31 cellular contexts compared by ENCODE assay signal in genomic region chr1:207431508-207431907, GRCh38. TPM values are rescaled to one million over a fixed set of nuclear protein-coding genes. Genes with fewer than 3 reads are reported as not detected.
A peak's percentile ranks its signal among the peaks of the same experiment; 100 is the strongest.
DNase-seq lines count a peak whose midpoint lies in the region; ATAC-seq and TF ChIP-seq lines count a peak whose summit lies in the region.
"Had no signal": no experiment of that assay in that cellular context is flagged by ENCODE, and none has a peak within 500 bp of the region (broad histone marks: within the 10 kb centered on the region; RNA-seq: fewer than 3 reads in every experiment).

No MANE protein-coding gene starts in this region.

- peak overlapping the region; percentile 44 for H3K4me2 ChIP-seq in DOHH2 (ENCODE audit: low read length)
- peak overlapping the region; percentile 71 for H3K4me2 ChIP-seq in OCI-LY7 (ENCODE audit: low read length)
- H3K4me2 ChIP-seq: A549, GM23338 had no signal

- peaks cover 43% of the 10 kb centered on the region for H3K4me1 ChIP-seq in DOHH2 (ENCODE audit: control insufficient read depth, low read length)
- H3K4me1 ChIP-seq in OCI-LY7 (ENCODE audit: insufficient read depth, low read length, poor library complexity, severe bottlenecking) = peaks cover 42% of the 10 kb centered on the region
- H3K4me1 ChIP-seq in spleen = peaks cover 0 to 73% (median 17%) of the 10 kb centered on the region in 6 donors
- H3K4me1 ChIP-seq in CD4-positive, alpha-beta memory T cell (ENCODE audit: insufficient read depth, low read length) = no peaks in the 10 kb centered on the region
- H3K4me1 ChIP-seq: A549, SJSA1 had no signal

- peaks cover 0 to 2% (median 0%) of the 10 kb centered on the region in 8 donors for H3K9me3 Mint-ChIP-seq in CD4-positive, alpha-beta memory T cell
- H3K9me3 Mint-ChIP-seq: CD14-positive monocyte, T-cell had no signal

- H2AFZ ChIP-seq in OCI-LY7 (ENCODE audit: low read length) = no peak overlapping the region
- H2AFZ ChIP-seq: GM23338 had no signal

- H3K4me3 Mint-ChIP-seq in CD4-positive, alpha-beta memory T cell = no peak overlapping the region
- H3K4me3 Mint-ChIP-seq: CD14-positive monocyte, GM23338, H9, T-cell had no signal

- H3K9me3 ChIP-seq in DOHH2 (ENCODE audit: control insufficient read depth, insufficient read depth, low read length) = no peaks in the 10 kb centered on the region
- H3K9me3 ChIP-seq in OCI-LY7 (ENCODE audit: low read length) = peaks cover 22% of the 10 kb centered on the region; the same call in 1 of the 2 replicates
- no peaks in the 10 kb centered on the region for H3K9me3 ChIP-seq in spleen
- H3K9me3 ChIP-seq in CD4-positive, alpha-beta memory T cell (ENCODE audit: control insufficient read depth in 1 of 2, low read length in 2 of 2) = no peaks in the 10 kb centered on the region
- H3K9me3 ChIP-seq: A549, SJSA1 had no signal

- no peaks in the 10 kb centered on the region for H3K36me3 Mint-ChIP-seq in CD4-positive, alpha-beta memory T cell
- H3K36me3 Mint-ChIP-seq: CD14-positive monocyte, T-cell had no signal

- no peak overlapping the region for H3K27ac ChIP-seq in DOHH2 (ENCODE audit: low read depth, low read length)
- H3K27ac ChIP-seq in OCI-LY7 (ENCODE audit: low read depth, low read length, poor library complexity, severe bottlenecking) = peak overlapping the region; percentile 69
- H3K27ac ChIP-seq in spleen = peak overlapping the region in 5 of 8 donors; percentile 15 to 51 (median 42)
- H3K27ac ChIP-seq in CD4-positive, alpha-beta memory T cell (ENCODE audit: low read depth, low read length) = no peak overlapping the region
- H3K27ac ChIP-seq: A549, SJSA1 had no signal

- CTCF ChIA-PET in OCI-LY7 (lab: Charles Lee; ENCODE audit: unreplicated experiment) = interaction anchor here (0.5 kb wide), 1 partner anchor 740 kb away, joined by 3 read pairs; no protein-coding TSS in a partner anchor
- CTCF ChIA-PET in CD4-positive, alpha-beta memory T cell (lab: Charles Lee; ENCODE audit: partially characterized antibody) = no interaction called here

- H3K4me3 ChIP-seq in DOHH2 (ENCODE audit: low read length) (no peak overlapping the region; the same call in 1 of the 2 replicates), OCI-LY7 (ENCODE audit: low read depth, low read length, poor library complexity, severe bottlenecking) (peak overlapping the region; percentile 21), spleen (peak overlapping the region in 1 of 8 donors; percentile 12)
- H3K4me3 ChIP-seq in CD4-positive, alpha-beta memory T cell (ENCODE audit: low read length in 2 of 2) = no peak overlapping the region
- H3K4me3 ChIP-seq: A549, GM23338, K562, SJSA1 had no signal

- POLR2A ChIA-PET in OCI-LY7 (lab: Charles Lee) = interaction anchor here (0.7 to 1.6 kb wide), 7 partner anchors 8 to 382 kb away, joined by 3 to 8 read pairs (median 3); partner anchors contain the start of gene PFKFB2
- POLR2A ChIA-PET in CD4-positive, alpha-beta memory T cell (lab: Charles Lee; ENCODE audit: partially characterized antibody) = no interaction called here

- H3K36me3 ChIP-seq in DOHH2 (ENCODE audit: control insufficient read depth, low read length) (no peaks in the 10 kb centered on the region), OCI-LY7 (ENCODE audit: insufficient read depth, low read length) (no peaks in the 10 kb centered on the region; the same call in 1 of the 2 replicates), spleen (no peaks in the 10 kb centered on the region)
- H3K36me3 ChIP-seq in CD4-positive, alpha-beta memory T cell (ENCODE audit: insufficient read depth, low read length) = no peaks in the 10 kb centered on the region
- H3K36me3 ChIP-seq: SJSA1 had no signal

- no peak for TF ChIP-seq POLR2A in spleen (IDR thresholded peaks at IDR 0.05)

- H3K79me2 ChIP-seq in DOHH2 (ENCODE audit: control insufficient read depth, low read length) (no peaks in the 10 kb centered on the region), OCI-LY7 (ENCODE audit: insufficient read depth, low read depth, low read length) (no peaks in the 10 kb centered on the region)

- TF ChIP-seq CTCF in DOHH2 (IDR thresholded peaks at IDR 0.05; ENCODE audit: low read depth, low read length, poor library complexity, severe bottlenecking) (no peak), OCI-LY7 (conservative IDR thresholded peaks at IDR 0.05; ENCODE audit: low read length) (no peak), spleen (IDR thresholded peaks at IDR 0.05 in 8 of 11, conservative IDR thresholded peaks at IDR 0.05 in 3 of 11) (no peak)

- no peak overlapping the region for H3K27ac Mint-ChIP-seq in CD4-positive, alpha-beta memory T cell
- H3K27ac Mint-ChIP-seq: CD14-positive monocyte, GM23338, H9, T-cell had no signal

- WGBS in spleen, 5 donors = 60 to 89% (median 71%) methylated on average over 2 of the region's 2 CpGs

- intact Hi-C loops in OCI-LY7 (cut with micrococcal nuclease; ENCODE audit: unreplicated experiment) = loop anchor here (1.0 kb wide), 1 partner anchor 23 kb away; the partner anchor contains the start of gene CR2
- intact Hi-C loops in spleen (cut with DNase I; ENCODE audit: low total_unique reads) = no loop called here
- intact Hi-C loops in CD4-positive, alpha-beta memory T cell (cut with micrococcal nuclease) = no loop called here

- H4K20me1 ChIP-seq in DOHH2 (ENCODE audit: control insufficient read depth, insufficient read depth, low read depth, low read length) (no peaks in the 10 kb centered on the region), OCI-LY7 (ENCODE audit: insufficient read depth, low read length) (no peaks in the 10 kb centered on the region)

- no TSS peak for BruUV-seq in OCI-LY7 (replicated peaks; lab: Mats Ljungman, UMichigan)

- DNase-seq in OCI-LY7 (ENCODE audit: low spot score) (peak; percentile 81), spleen (no peak), COLO668 (lab: John Stamatoyannopoulos, UW; ENCODE audit: unreplicated experiment) (no peak), cortex of kidney (lab: John Stamatoyannopoulos, UW) (no peak)
- DNase-seq in CD4-positive, alpha-beta memory T cell = no peak
- DNase-seq: AML-193; DMS53; H9; MV-4-11; NCI-H1105 treated with DMSO at 0.1 percent for 48 hours; NCI-H146; NCI-H1930; NCI-H2107; NCI-H446 treated with DMSO at 0.1 percent for 48 hours; NCI-H526; NCI-H82; NK-92 treated with Interleukin-12 subunit alpha and Interleukin-12 subunit beta, amount 100 ng/mL, for 24 hours; Right ventricle myocardium superior; RPMI8226; T-cell had no signal

- H3K4me1 Mint-ChIP-seq in CD4-positive, alpha-beta memory T cell = no peaks in the 10 kb centered on the region
- H3K4me1 Mint-ChIP-seq: GM23338, H9 had no signal

- H3K27me3 Mint-ChIP-seq in CD4-positive, alpha-beta memory T cell = peaks cover 12 to 22% of the 10 kb centered on the region in 2 donors

- ATAC-seq in GM21447 (IDR thresholded peaks at IDR 0.05; ENCODE audit: unreplicated experiment) = peak; percentile 49
- ATAC-seq: A549, GM23338, HepG2, K562, T-cell had no signal

- peaks cover 5% of the 10 kb centered on the region; the same call in 1 of the 2 replicates for H3F3A ChIP-seq in DOHH2 (ENCODE audit: control insufficient read depth, insufficient read depth)

- H3K9me2 ChIP-seq in DOHH2 (replicated peaks; ENCODE audit: control insufficient read depth, low read length) (0 out of 2 replicates have a peak, but pooled peaks cover 2% of the 10 kb centered on the region), OCI-LY7 (ENCODE audit: insufficient read depth, low read length) (no peaks in the 10 kb centered on the region)

- no peaks in the 10 kb centered on the region for H3K27me3 ChIP-seq in DOHH2 (ENCODE audit: control insufficient read depth, low read length)
- H3K27me3 ChIP-seq in spleen (replicated peaks in 1 of 7) = no peaks in the 10 kb centered on the region
- no peaks in the 10 kb centered on the region for H3K27me3 ChIP-seq in CD4-positive, alpha-beta memory T cell (ENCODE audit: insufficient read depth, low read length)

RNA-seq across cellular contexts. Expression of gene CR2, which starts 22.6 kb away (rescaled TPM):
- total RNA-seq in OCI-LY7 (2014; rRNA removed; shearing (Covaris generic)) = 3.7 and 4.4 TPM in 2 replicates
- 11.7 and 13.5 TPM in 2 replicates for total RNA-seq in OCI-LY7 (2022)
- 100 to 1,000 TPM in 6 of 7 donors, 10 to 100 TPM in 1; 87.2 to 174 (median 111) TPM for total RNA-seq in spleen
- 100 to 1,000 TPM; 190 to 284 (median 254) TPM for polyA plus RNA-seq in spleen
- 1 to 10 TPM; 1.9 to 6.7 TPM for total RNA-seq in CD4-positive, alpha-beta memory T cell
- polyA plus RNA-seq in CD4-positive, alpha-beta memory T cell = 1 to 10 TPM; 3.3 to 4.4 TPM
- total RNA-seq: HepG2, HT1080, LHCN-M2, MCF 10A, Right ventricle myocardium superior, SJSA1 had no signal
- polyA plus RNA-seq: A549, HepG2 had no signal

Comparison
In these comparisons a context has a peak if more than half of its experiments do, and no peak if none do; other contexts are left out.
1. H3K27ac ChIP-seq: peak in OCI-LY7 (single experiment) and spleen (5 of 8); none in DOHH2 (single experiment) and CD4-positive, alpha-beta memory T cell (single experiment).
2. RNA of gene CR2, which starts 22.6 kb away (total RNA-seq): 87.2 to 174 TPM in spleen; 3.7 to 13.5 TPM in OCI-LY7 and 1.9 to 6.7 TPM in CD4-positive, alpha-beta memory T cell; every median in the first group is over 4 times any median in the second.